In genomic region chr7:118477026-118477425, GRCh38 we compare ENCODE assay signal across 1 cellular context.
TF ChIP-seq lines count a peak whose summit lies in the region.

No MANE protein-coding gene starts in this region.

TF ChIP-seq in H1, 55 proteins besides CTCF, POLR2A, EP300 and RAD21 (continued from another document):
- TF ChIP-seq CHD7 (IDR thresholded peaks at IDR 0.05; ENCODE audit: insufficient replicate concordance, low read length) (no peak), E2F6 (IDR thresholded peaks at IDR 0.05) (no peak), FOSL1 (IDR thresholded peaks at IDR 0.05; ENCODE audit: insufficient read depth, low read depth, low read length) (no peak), CREB1 (IDR thresholded peaks at IDR 0.05) (no peak), BRCA1 (IDR thresholded peaks at IDR 0.05; ENCODE audit: low read depth, low read length) (no peak), BACH1 (IDR thresholded peaks at IDR 0.05; ENCODE audit: low read length) (no peak), ZNF274 (IDR thresholded peaks at IDR 0.05; ENCODE audit: borderline replicate concordance, extremely low read depth, low read length) (no peak), GTF2F1 (IDR thresholded peaks at IDR 0.05; ENCODE audit: borderline replicate concordance, low read depth, low read length) (no peak)
